ENCODE assay signal across 1 cellular context in genomic region chr4:85474356-85474755, GRCh38.
TF ChIP-seq lines count a peak whose summit lies in the region.

No MANE protein-coding gene starts in this region.

TF ChIP-seq in K562, 482 proteins besides CTCF, POLR2A, EP300 and RAD21 (continued from another document):
- TF ChIP-seq AFF4 (CRISPR knock-in tag; IDR thresholded peaks at IDR 0.05) (no peak), ZNF239 (CRISPR knock-in tag; IDR thresholded peaks at IDR 0.05) (no peak), POLR2G (IDR thresholded peaks at IDR 0.05; ENCODE audit: low read depth, low read length) (no peak), ZBTB7A (IDR thresholded peaks at IDR 0.05; ENCODE audit: borderline replicate concordance, control insufficient read depth, low read depth, low read length) (no peak), WHSC1 (IDR thresholded peaks at IDR 0.05; ENCODE audit: low read length) (no peak), CHD4 (IDR thresholded peaks at IDR 0.05; ENCODE audit: insufficient read depth, insufficient replicate concordance, low read depth, low read length, poor library complexity, severe bottlenecking) (no peak), ZNF143 (CRISPR knock-in tag; IDR thresholded peaks at IDR 0.05) (no peak), ZNF551 (CRISPR knock-in tag; IDR thresholded peaks at IDR 0.05) (no peak), E2F5 (CRISPR knock-in tag; IDR thresholded peaks at IDR 0.05) (no peak), TEAD2 (tag; IDR thresholded peaks at IDR 0.05) (no peak), TSC22D4 (tag; IDR thresholded peaks at IDR 0.05) (no peak), RREB1 (CRISPR knock-in tag; IDR thresholded peaks at IDR 0.05) (no peak), ZNF655 (CRISPR knock-in tag; IDR thresholded peaks at IDR 0.05) (no peak), PHF21A (IDR thresholded peaks at IDR 0.05; ENCODE audit: borderline replicate concordance, low read depth) (no peak), SMAD4 (CRISPR knock-in tag; conservative IDR thresholded peaks at IDR 0.05) (no peak)
